In genomic region chr4:183261953-183262775, GRCh38 we compare ENCODE assay signal across 8 cellular contexts. TPM values are rescaled to one million over a fixed set of nuclear protein-coding genes. Genes with fewer than 3 reads are reported as not detected.
A peak's percentile ranks its signal among the peaks of the same experiment; 100 is the strongest.
DNase-seq lines count a peak whose midpoint lies in the region; ATAC-seq and TF ChIP-seq lines count a peak whose summit lies in the region.

No MANE protein-coding gene starts in this region.

- no peaks in the 10 kb centered on the region for H3K27me3 ChIP-seq in right atrium auricular region

- ATAC-seq in HG02588 (IDR thresholded peaks at IDR 0.05; ENCODE audit: unreplicated experiment) (peak; percentile 93), sciatic nerve (peak; percentile 96)

- H3K4me1 ChIP-seq in right atrium auricular region: peaks cover 0 to 5% of the 10 kb centered on the region in 2 donors

- peak; percentile 69 for TF ChIP-seq CTCF in GM13976 (IDR thresholded peaks at IDR 0.05; ENCODE audit: borderline replicate concordance, control extremely low read depth, extremely low read depth, insufficient read depth, missing control alignments)
- peak; percentile 73 for TF ChIP-seq CTCF in NB4 (IDR thresholded peaks at IDR 0.05; ENCODE audit: low read depth, low read length)
- TF ChIP-seq CTCF in right atrium auricular region (IDR thresholded peaks at IDR 0.05): peak; percentile 68 to 77

- H3K4me3 ChIP-seq in NB4 (ENCODE audit: low read depth, low read length) (no peak overlapping the region), right atrium auricular region (no peak overlapping the region)

- H3K36me3 ChIP-seq in right atrium auricular region: peaks cover 29% of the 10 kb centered on the region

- intact Hi-C loops in sciatic nerve (cut with DNase I): loop anchor here (10.0 kb wide), 1 partner anchor 327 kb away; no protein-coding TSS in a partner anchor

- H3K4me3 Mint-ChIP-seq in T-helper 2 cell treated with Interferon-gamma antibody and Interleukin-4, amounts not matched to agents 5 μg/mL and 100 μg/mL, for 36 hours: no peak overlapping the region

- H3K36me3 Mint-ChIP-seq in T-helper 2 cell treated with Interferon-gamma antibody and Interleukin-4, amounts not matched to agents 5 μg/mL and 100 μg/mL, for 36 hours (ENCODE audit: low read depth): no peaks in the 10 kb centered on the region

- DNase-seq in GM13976 (ENCODE audit: low spot score) (peak; percentile 68), NB4 (ENCODE audit: low read depth) (peak; percentile 82), anterior cingulate cortex (lab: John Stamatoyannopoulos, UW) (peak in 54 of 58 donors; percentile 3 to 84 (median 50)), right atrium auricular region (ENCODE audit: low spot score) (peak; percentile 85), sciatic nerve (ENCODE audit: low spot score) (peak; percentile 92), mesenteric fat pad (ENCODE audit: low spot score) (no peak)
- DNase-seq in T-helper 2 cell treated with Interferon-gamma antibody and Interleukin-4, amounts not matched to agents 5 μg/mL and 100 μg/mL, for 36 hours (ENCODE audit: low spot score): peak; percentile 64

- peaks cover 6% of the 10 kb centered on the region for H3K4me1 Mint-ChIP-seq in T-helper 2 cell treated with Interferon-gamma antibody and Interleukin-4, amounts not matched to agents 5 μg/mL and 100 μg/mL, for 36 hours (ENCODE audit: low read depth)

- H3K9me3 Mint-ChIP-seq in T-helper 2 cell treated with Interferon-gamma antibody and Interleukin-4, amounts not matched to agents 5 μg/mL and 100 μg/mL, for 36 hours: no peaks in the 10 kb centered on the region

- no peak for TF ChIP-seq POLR2A in NB4 (IDR thresholded peaks at IDR 0.05; ENCODE audit: extremely low read depth, insufficient read length)

- in situ Hi-C loops in GM13976 (cut with MboI; ENCODE audit: low sequenced_read_pairs, unreplicated experiment): loop anchor here (25.0 kb wide), 1 partner anchor 450 kb away; no protein-coding TSS in a partner anchor

- H3K27ac ChIP-seq in right atrium auricular region: peak overlapping the region in 1 of 2 donors; percentile 45

- no peak overlapping the region for H3K27ac Mint-ChIP-seq in T-helper 2 cell treated with Interferon-gamma antibody and Interleukin-4, amounts not matched to agents 5 μg/mL and 100 μg/mL, for 36 hours

- peaks cover 12% of the 10 kb centered on the region for H3K27me3 Mint-ChIP-seq in T-helper 2 cell treated with Interferon-gamma antibody and Interleukin-4, amounts not matched to agents 5 μg/mL and 100 μg/mL, for 36 hours (ENCODE audit: low read depth)

- no peaks in the 10 kb centered on the region for H3K9me3 ChIP-seq in right atrium auricular region

RNA-seq across cellular contexts. Expression of gene CLDN22, which starts 57.9 kb away (rescaled TPM):
- not detected for total RNA-seq in right atrium auricular region
- not detected for total RNA-seq in sciatic nerve
- not detected for total RNA-seq in mesenteric fat pad
